In genomic region chr15:74403590-74403919, GRCh38 we compare ENCODE assay signal across 12 cellular contexts. TPM values are rescaled to one million over a fixed set of nuclear protein-coding genes. Genes with fewer than 3 reads are reported as not detected.
DNase-seq lines count a peak whose midpoint lies in the region; ATAC-seq, FAIRE-seq and TF ChIP-seq lines count a peak whose summit lies in the region.
"Had no signal": no experiment of that assay in that cellular context is flagged by ENCODE, and none has a peak within 500 bp of the region (broad histone marks: within the 10 kb centered on the region; RNA-seq: fewer than 3 reads in every experiment).

No MANE protein-coding gene starts in this region.

- TF ChIP-seq POLR2A in H1 (IDR thresholded peaks at IDR 0.05; ENCODE audit: control extremely low read depth in 1 of 2, low read depth in 2 of 2, low read length in 2 of 2) (no peak), vagina (IDR thresholded peaks at IDR 0.05) (no peak)

- H3K9ac ChIP-seq in BLaER1 (peak overlapping the region; percentile 68), H1 (replicated peaks in 1 of 4; ENCODE audit: extremely low read depth in 1 of 4, low read depth in 3 of 4, low read length in 3 of 4) (no peak overlapping the region)
- H3K9ac ChIP-seq: parathyroid adenoma had no signal

- ATAC-seq in GM19023 (IDR thresholded peaks at IDR 0.05; ENCODE audit: unreplicated experiment) = peak; percentile 5

- no peak overlapping the region for H4K91ac ChIP-seq in H1 (replicated peaks; ENCODE audit: insufficient read length, low read length)

- no peaks in the 10 kb centered on the region for H3K9me3 ChIP-seq in BLaER1
- no peaks in the 10 kb centered on the region for H3K9me3 ChIP-seq in KOPT-K1 (ENCODE audit: insufficient read depth, low read length, poor library complexity, severe bottlenecking)
- H3K9me3 ChIP-seq in H1 (ENCODE audit: insufficient read depth in 2 of 2, low read depth in 1 of 2, low read length in 1 of 2) = no peaks in the 10 kb centered on the region
- no peaks in the 10 kb centered on the region for H3K9me3 ChIP-seq in vagina

- CTCF ChIA-PET in H1 (lab: Charles Lee; ENCODE audit: partially characterized antibody) = interaction anchor here (0.9 to 5.5 kb wide), 10 partner anchors 10 to 57 kb away, joined by 3 to 48 read pairs (median 6); partner anchors contain the start of gene SEMA7A

- no peak overlapping the region for H3K4ac ChIP-seq in H1 (replicated peaks; ENCODE audit: insufficient read length, low read depth, low read length)

- H3K23ac ChIP-seq in H1 (ENCODE audit: insufficient read length) = no peak overlapping the region

- no peak for TF ChIP-seq EP300 in H1 (IDR thresholded peaks at IDR 0.05; ENCODE audit: borderline replicate concordance in 1 of 2, low read depth in 2 of 2, low read length in 2 of 2)

- no peaks in the 10 kb centered on the region for H3K36me3 ChIP-seq in BLaER1
- H3K36me3 ChIP-seq in KOPT-K1 (ENCODE audit: insufficient read depth, low read length) = peaks cover 14% of the 10 kb centered on the region; the same call in 1 of the 2 replicates
- H3K36me3 ChIP-seq in H1 (ENCODE audit: control insufficient read depth in 2 of 4, insufficient read depth in 4 of 4, low read length in 3 of 4) = no peaks in the 10 kb centered on the region
- H3K36me3 ChIP-seq in vagina = no peaks in the 10 kb centered on the region

- H4K5ac ChIP-seq in H1 (ENCODE audit: insufficient read length, low read depth, low read length) = no peak overlapping the region

- intact Hi-C loops in vagina (cut with DNase I) = no loop called here

- H3K79me2 ChIP-seq in H1 (ENCODE audit: control insufficient read depth in 1 of 2, insufficient read depth in 2 of 2, low read length in 2 of 2) = no peaks in the 10 kb centered on the region
- H3K79me2 ChIP-seq: parathyroid adenoma had no signal

- H3K4me3 ChIP-seq in BLaER1 (peak overlapping the region; percentile 47), H1 (ENCODE audit: extremely low read depth in 1 of 4, insufficient read depth in 2 of 4, low read depth in 3 of 4, low read length in 4 of 4) (no peak overlapping the region), vagina (no peak overlapping the region)

- peak overlapping the region; percentile 36; the same call in 1 of the 2 replicates for H4K8ac ChIP-seq in H1 (ENCODE audit: extremely low read depth, insufficient read depth, low read length)

- no peaks in the 10 kb centered on the region for H3K79me1 ChIP-seq in H1 (ENCODE audit: low read depth, low read length)

- FAIRE-seq in H1 (lab: Jason Lieb, UNC) = no peak
- FAIRE-seq: RCC 7860 had no signal

- H3K23me2 ChIP-seq in H1 (ENCODE audit: low read depth, low read length) = no peaks in the 10 kb centered on the region

- 98% methylated on average over 10 of the region's 10 CpGs; no CpG with 5 or more reads in 1 of the 2 experiments for WGBS in H1 (ENCODE audit: extremely low coverage in 1 of 2, insufficient coverage in 1 of 2, insufficient read length in 1 of 2, insufficient replicate concordance in 2 of 2, low coverage in 1 of 2, low lambda C conversion rate in 2 of 2, missing lambda C conversion rate in 1 of 2), 2 experiments

- H3K4me2 ChIP-seq in BLaER1 = peak overlapping the region; percentile 95
- H3K4me2 ChIP-seq in H1 (ENCODE audit: insufficient read depth in 1 of 2, low read depth in 2 of 2, low read length in 2 of 2) = no peak overlapping the region

- H2BK15ac ChIP-seq in H1 (ENCODE audit: low read length) = 0 out of 2 replicates have a peak overlapping the region, but pooled peaks have one; percentile 46

- H3K4me1 ChIP-seq in BLaER1 (peaks cover 92% of the 10 kb centered on the region), H1 (replicated peaks in 1 of 4; ENCODE audit: control insufficient read depth in 3 of 4, insufficient read depth in 4 of 4, low read length in 3 of 4) (peaks cover 0 to 14% (median 11%) of the 10 kb centered on the region in 4 experiments; a peak in 5 of 7 replicates), vagina (no peaks in the 10 kb centered on the region)

- H3K27me3 ChIP-seq in BLaER1 (no peaks in the 10 kb centered on the region), H1 (replicated peaks in 1 of 4; ENCODE audit: control insufficient read depth in 3 of 4, extremely low read depth in 1 of 4, insufficient read depth in 3 of 4, low read length in 3 of 4) (no peaks in the 10 kb centered on the region; a peak in 2 of 7 replicates), vagina (no peaks in the 10 kb centered on the region)

- POLR2A ChIA-PET in H1 (lab: Charles Lee; ENCODE audit: partially characterized antibody) = interaction anchor here (1.0 to 1.4 kb wide), 3 partner anchors 17 to 58 kb away, joined by 3 to 4 read pairs (median 3); partner anchors contain the start of gene UBL7

- H2BK120ac ChIP-seq in H1 (replicated peaks; ENCODE audit: low read depth, low read length) = no peak overlapping the region

- H2BK20ac ChIP-seq in H1 (ENCODE audit: low read length) = no peak overlapping the region

- TF ChIP-seq CTCF in H1 (IDR thresholded peaks at IDR 0.05; ENCODE audit: control extremely low read depth in 1 of 3, insufficient read depth in 1 of 3, low read depth in 1 of 3, low read length in 3 of 3) (no peak), vagina (IDR thresholded peaks at IDR 0.05) (no peak)

- H3K18ac ChIP-seq in H1 (ENCODE audit: extremely low read depth, low read length) = no peak overlapping the region

- peak overlapping the region; percentile 85 for H3K27ac ChIP-seq in BLaER1
- peak overlapping the region; percentile 99 for H3K27ac ChIP-seq in KOPT-K1 (ENCODE audit: low read depth, low read length, poor library complexity, severe bottlenecking)
- no peak overlapping the region for H3K27ac ChIP-seq in H1 (ENCODE audit: low read depth, low read length)
- no peak overlapping the region for H3K27ac ChIP-seq in vagina
- H3K27ac ChIP-seq: parathyroid adenoma had no signal

- H2AK5ac ChIP-seq in H1 (ENCODE audit: low read depth, low read length) = no peak overlapping the region

- DNase-seq in H1 (ENCODE audit: low read depth in 1 of 2, low spot score in 2 of 2) (no peak), vagina (ENCODE audit: extremely low spot score in 2 of 2) (no peak), NCI-H128 (lab: John Stamatoyannopoulos, UW; ENCODE audit: unreplicated experiment) (no peak), GOT3 (lab: John Stamatoyannopoulos, UW) (no peak), NCI-H1436 treated with DMSO at 0.1 percent for 48 hours (lab: John Stamatoyannopoulos, UW) (no peak)
- DNase-seq: islet precursor cell, NCI-H1694 treated with DMSO at 0.1 percent for 48 hours had no signal

- peak overlapping the region; percentile 68; the same call in 1 of the 2 replicates for H2BK12ac ChIP-seq in H1 (ENCODE audit: low read depth, low read length)

- H3K14ac ChIP-seq in H1 (ENCODE audit: insufficient read length) = no peak overlapping the region

- H4K20me1 ChIP-seq in BLaER1 (peaks cover 26% of the 10 kb centered on the region), H1 (replicated peaks in 1 of 2; ENCODE audit: control insufficient read depth in 1 of 2, insufficient read depth in 2 of 2, low read length in 2 of 2) (no peaks in the 10 kb centered on the region)

- no peak for TF ChIP-seq RAD21 in H1 (IDR thresholded peaks at IDR 0.05 in 1 of 2, conservative IDR thresholded peaks at IDR 0.05 in 1 of 2; ENCODE audit: low read depth in 2 of 2, low read length in 2 of 2)

- H3K56ac ChIP-seq in H1 (replicated peaks; ENCODE audit: insufficient read length, low read depth, low read length) = no peak overlapping the region

- no peak overlapping the region for H2AFZ ChIP-seq in H1 (ENCODE audit: low read length)
- H2AFZ ChIP-seq: parathyroid adenoma had no signal

- H2BK5ac ChIP-seq in H1 (ENCODE audit: low read depth, low read length) = 0 out of 2 replicates have a peak overlapping the region, but pooled peaks have one; percentile 35

TF ChIP-seq in H1, 55 proteins besides CTCF, POLR2A, EP300 and RAD21:
- no peak for TF ChIP-seq RXRA (IDR thresholded peaks at IDR 0.05; ENCODE audit: insufficient read depth, low read depth, low read length)
- TF ChIP-seq KDM5A (IDR thresholded peaks at IDR 0.05; ENCODE audit: low read length) = no peak
- TF ChIP-seq EGR1 (IDR thresholded peaks at IDR 0.05; ENCODE audit: borderline replicate concordance, low read depth, low read length) = no peak
- no peak for TF ChIP-seq CBX8 (IDR thresholded peaks at IDR 0.05; ENCODE audit: borderline replicate concordance, low read depth, low read length)
TF ChIP-seq in H1: peak in this region for 0.

RNA-seq across cellular contexts. Expression of gene SEMA7A, which starts 30.2 kb away (rescaled TPM):
- total RNA-seq in H1 (2021; fragmentation: NEBNext Ultra II Directional; extraction: Animal tissue kit (Norgen Biotek cat#: 25700)) = 14.6 and 15.0 TPM in 2 replicates
- 10.7 and 13.4 TPM in 2 replicates for polyA plus RNA-seq in H1 (2011; rRNA removed)
- polyA plus RNA-seq in H1 (2011; cell fraction: cytosol; rRNA removed) = 10.9 TPM
- 19.2 TPM for polyA plus RNA-seq in H1 (2011; cell fraction: nucleus; rRNA removed)
- polyA plus RNA-seq in H1 (2012, experiment 1 of 2) = 10.5 to 14.0 TPM (median 12.0 TPM) in 4 replicates
- 11.5 TPM for polyA plus RNA-seq in H1 (2012, experiment 2 of 2)
- polyA plus RNA-seq in H1 (2013, experiment 1 of 2) = 16.7 TPM
- polyA plus RNA-seq in H1 (2013, experiment 2 of 2) = 16.7 TPM
- 10.7 and 12.5 TPM in 2 replicates for polyA minus RNA-seq in H1 (2011; rRNA and poly(A)+ RNA removed)
- polyA minus RNA-seq in H1 (2011; cell fraction: cytosol; rRNA and poly(A)+ RNA removed) = 4.6 TPM
- 9.5 TPM for polyA minus RNA-seq in H1 (2011; cell fraction: nucleus; rRNA and poly(A)+ RNA removed)
- 3.9 TPM for total RNA-seq in vagina

RNA-seq across cellular contexts. Expression of gene CYP11A1, which starts 36.1 kb away (rescaled TPM):
- total RNA-seq in H1 (2021; fragmentation: NEBNext Ultra II Directional; extraction: Animal tissue kit (Norgen Biotek cat#: 25700)) = 1.9 and 3.3 TPM in 2 replicates
- polyA plus RNA-seq in H1 (2011; rRNA removed) = 7.2 and 7.5 TPM in 2 replicates
- polyA plus RNA-seq in H1 (2011; cell fraction: cytosol; rRNA removed) = 6.9 TPM
- polyA plus RNA-seq in H1 (2011; cell fraction: nucleus; rRNA removed) = 7.1 TPM
- polyA plus RNA-seq in H1 (2012, experiment 1 of 2) = 3.6 to 5.9 TPM (median 4.9 TPM) in 4 replicates
- polyA plus RNA-seq in H1 (2012, experiment 2 of 2) = 4.9 TPM
- 2.0 TPM for polyA plus RNA-seq in H1 (2013, experiment 1 of 2)
- polyA plus RNA-seq in H1 (2013, experiment 2 of 2) = 2.0 TPM
- polyA minus RNA-seq in H1 (2011; rRNA and poly(A)+ RNA removed) = 6.3 and 7.6 TPM in 2 replicates
- 4.3 TPM for polyA minus RNA-seq in H1 (2011; cell fraction: cytosol; rRNA and poly(A)+ RNA removed)
- polyA minus RNA-seq in H1 (2011; cell fraction: nucleus; rRNA and poly(A)+ RNA removed) = 2.8 TPM
- total RNA-seq in vagina = 8.8 TPM

RNA-seq across cellular contexts. Expression of gene UBL7, which starts 57.4 kb away (rescaled TPM):
- total RNA-seq in H1 (2021; fragmentation: NEBNext Ultra II Directional; extraction: Animal tissue kit (Norgen Biotek cat#: 25700)) = 71.5 and 76.7 TPM in 2 replicates
- polyA plus RNA-seq in H1 (2011; rRNA removed) = 183 and 186 TPM in 2 replicates
- polyA plus RNA-seq in H1 (2011; cell fraction: cytosol; rRNA removed) = 101 TPM
- 85.9 TPM for polyA plus RNA-seq in H1 (2011; cell fraction: nucleus; rRNA removed)
- 56.4 to 78.9 TPM (median 73.2 TPM) in 4 replicates for polyA plus RNA-seq in H1 (2012, experiment 1 of 2)
- polyA plus RNA-seq in H1 (2012, experiment 2 of 2) = 143 TPM
- polyA plus RNA-seq in H1 (2013, experiment 1 of 2) = 41.2 TPM
- 42.3 TPM for polyA plus RNA-seq in H1 (2013, experiment 2 of 2)
- polyA minus RNA-seq in H1 (2011; rRNA and poly(A)+ RNA removed) = 83.6 and 88.4 TPM in 2 replicates
- 31.5 TPM for polyA minus RNA-seq in H1 (2011; cell fraction: cytosol; rRNA and poly(A)+ RNA removed)
- polyA minus RNA-seq in H1 (2011; cell fraction: nucleus; rRNA and poly(A)+ RNA removed) = 27.7 TPM
- 39.8 TPM for total RNA-seq in vagina

Comparison
In these comparisons a context has a peak if more than half of its experiments do, and no peak if none do; other contexts are left out.
1. H3K27ac ChIP-seq: peak in BLaER1 (single experiment) and KOPT-K1 (single experiment); none in H1 (single experiment) and vagina (single experiment).